Comparison of ENCODE assay signal across 9 cellular contexts in the genomic region with DNA sequence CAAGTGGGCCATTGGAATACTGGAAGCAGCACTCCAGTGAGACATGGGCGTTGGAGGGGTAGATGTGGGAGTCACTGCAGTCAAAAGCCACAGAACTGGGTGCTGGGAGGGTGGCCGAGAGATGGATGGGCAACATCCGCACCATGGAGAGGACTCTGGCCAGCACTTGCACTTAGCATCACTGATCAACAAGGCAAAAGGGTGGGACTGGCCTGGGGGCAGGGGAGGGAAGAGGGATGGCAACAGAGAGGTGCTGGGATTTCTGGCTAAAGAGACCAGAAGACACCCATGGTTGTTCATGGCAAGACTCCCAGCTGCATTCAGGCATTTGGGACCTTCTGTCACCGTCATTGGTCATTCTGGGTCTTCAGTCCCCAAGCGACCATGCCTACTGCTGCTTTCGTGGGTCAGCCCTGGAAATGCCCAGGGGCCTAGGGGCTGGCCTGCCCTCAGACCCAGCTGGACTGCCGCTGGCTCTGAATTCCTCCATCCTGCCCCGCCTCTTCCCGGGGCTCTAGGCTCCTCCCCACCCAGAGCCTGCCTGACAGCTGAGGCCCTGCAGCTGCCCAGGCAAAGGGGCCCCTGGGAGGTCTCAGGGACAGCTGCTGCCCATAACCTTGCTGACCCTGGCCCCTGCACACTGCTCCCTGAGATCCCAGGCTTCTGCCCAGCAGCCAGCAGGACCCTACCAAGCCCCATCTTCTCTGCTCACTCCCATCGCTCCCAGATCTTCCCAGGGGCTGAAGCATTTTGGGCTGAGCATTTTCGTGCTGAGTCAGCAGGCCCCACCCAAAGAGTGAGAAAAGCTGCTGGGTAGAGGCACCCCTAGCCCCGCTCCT. TPM values are rescaled to one million over a fixed set of nuclear protein-coding genes. Genes with fewer than 3 reads are reported as not detected.
DNase-seq lines count a peak whose midpoint lies in the region; ATAC-seq and TF ChIP-seq lines count a peak whose summit lies in the region.
"Had no signal": no experiment of that assay in that cellular context is flagged by ENCODE, and none has a peak within 500 bp of the region (broad histone marks: within the 10 kb centered on the region; RNA-seq: fewer than 3 reads in every experiment).

No MANE protein-coding gene starts in this region.

- no peak for DNase-seq in Panc1 (ENCODE audit: low read depth, low spot score)
- no peak for DNase-seq in mesothelial cell of epicardium (ENCODE audit: low spot score in 2 of 2, unreplicated experiment in 2 of 2)
- DNase-seq in upper lobe of left lung = peak in 1 of 2 donors; percentile 77
- DNase-seq in tibial nerve (ENCODE audit: low spot score in 2 of 2) = no peak
- DNase-seq: brain microvascular endothelial cell had no signal

- intact Hi-C loops in Panc1 (cut with micrococcal nuclease; ENCODE audit: unreplicated experiment) = no loop called here

- H3K27ac Mint-ChIP-seq in mesothelial cell of epicardium = peak overlapping the region; percentile 91
- H3K27ac Mint-ChIP-seq: IgD-negative memory B cell had no signal

- H3K27me3 Mint-ChIP-seq in mesothelial cell of epicardium (ENCODE audit: low read depth) = no peaks in the 10 kb centered on the region
- H3K27me3 Mint-ChIP-seq: IgD-negative memory B cell had no signal

- peaks cover 19% of the 10 kb centered on the region for H3K4me1 Mint-ChIP-seq in mesothelial cell of epicardium

- no peaks in the 10 kb centered on the region for H3K9me3 Mint-ChIP-seq in mesothelial cell of epicardium
- H3K9me3 Mint-ChIP-seq: IgD-negative memory B cell had no signal

- H3K4me3 ChIP-seq in Panc1 (ENCODE audit: low read depth in 2 of 2, low read length in 2 of 2) = no peak overlapping the region
- no peak overlapping the region for H3K4me3 ChIP-seq in upper lobe of left lung
- H3K4me3 ChIP-seq in tibial nerve = no peak overlapping the region

- H3K4me1 ChIP-seq in Panc1 (ENCODE audit: control insufficient read depth, insufficient read depth, low read length) (no peaks in the 10 kb centered on the region), upper lobe of left lung (peaks cover 12 to 35% (median 18%) of the 10 kb centered on the region in 4 donors), tibial nerve (peaks cover 0 to 44% (median 20%) of the 10 kb centered on the region in 4 donors)

- no peak overlapping the region for H3K27ac ChIP-seq in Panc1 (ENCODE audit: low read length)
- peak overlapping the region; percentile 27 to 40 (median 36) for H3K27ac ChIP-seq in upper lobe of left lung
- H3K27ac ChIP-seq in tibial nerve = peak overlapping the region in 1 of 4 donors; percentile 37
- H3K27ac ChIP-seq: brain microvascular endothelial cell had no signal

- in situ Hi-C loops in Panc1 (cut with HindIII; ENCODE audit: low pct_unique_long_range_greater_than_20kb, low sequenced_read_pairs) = no loop called here

- no peaks in the 10 kb centered on the region for H3K36me3 ChIP-seq in Panc1 (ENCODE audit: control insufficient read depth, insufficient read depth, low read length)
- H3K36me3 ChIP-seq in upper lobe of left lung = peaks cover 0 to 17% (median 4%) of the 10 kb centered on the region in 4 donors
- peaks cover 0 to 14% (median 0%) of the 10 kb centered on the region in 3 donors for H3K36me3 ChIP-seq in tibial nerve
- H3K36me3 ChIP-seq: brain microvascular endothelial cell had no signal

- no TSS peak for BruUV-seq in Panc1 (replicated peaks; lab: Mats Ljungman, UMichigan)

- ATAC-seq in Panc1 (peak; percentile 34; the same call in 1 of the 2 replicates), esophagus mucosa (peak; percentile 14), upper lobe of left lung (ENCODE audit: low FRiP score in 2 of 2) (peak; percentile 27 to 48), GM21390 (IDR thresholded peaks at IDR 0.05; ENCODE audit: unreplicated experiment) (no peak), GM21717 (IDR thresholded peaks at IDR 0.05; ENCODE audit: unreplicated experiment) (no peak)

- H3K27me3 ChIP-seq in Panc1 (ENCODE audit: control insufficient read depth, insufficient read depth, low read length) (no peaks in the 10 kb centered on the region), upper lobe of left lung (no peaks in the 10 kb centered on the region), tibial nerve (no peaks in the 10 kb centered on the region)
- H3K27me3 ChIP-seq: brain microvascular endothelial cell had no signal

- no peak overlapping the region for H3K4me3 Mint-ChIP-seq in mesothelial cell of epicardium
- H3K4me3 Mint-ChIP-seq: IgD-negative memory B cell had no signal

- no peaks in the 10 kb centered on the region for H3K36me3 Mint-ChIP-seq in mesothelial cell of epicardium

- TF ChIP-seq EP300 in upper lobe of left lung (IDR thresholded peaks at IDR 0.05) = no peak
- no peak for TF ChIP-seq EP300 in tibial nerve (IDR thresholded peaks at IDR 0.05)

- TF ChIP-seq CTCF in Panc1 (IDR thresholded peaks at IDR 0.05) (no peak), mesothelial cell of epicardium (IDR thresholded peaks at IDR 0.05; ENCODE audit: unreplicated experiment) (no peak), upper lobe of left lung (IDR thresholded peaks at IDR 0.05) (no peak), tibial nerve (IDR thresholded peaks at IDR 0.05) (no peak)

- POLR2A ChIA-PET in Panc1 (lab: Charles Lee) = interaction anchor here (0.6 kb wide), 1 partner anchor 526 kb away, joined by 12 read pairs; no protein-coding TSS in a partner anchor

- CTCF ChIA-PET in Panc1 (lab: Charles Lee) = no interaction called here

- H3K9me3 ChIP-seq in Panc1 (ENCODE audit: control insufficient read depth, insufficient read depth, low read depth, low read length) (no peaks in the 10 kb centered on the region), upper lobe of left lung (no peaks in the 10 kb centered on the region), tibial nerve (no peaks in the 10 kb centered on the region)

- 61 to 66% methylated on average over 7 to 12 of the region's 12 CpGs for WGBS in upper lobe of left lung, 2 donors
- WGBS in tibial nerve, 2 donors = 48 to 67% methylated on average over 7 to 12 of the region's 12 CpGs

- TF ChIP-seq POLR2A in upper lobe of left lung (IDR thresholded peaks at IDR 0.05) (no peak), tibial nerve (IDR thresholded peaks at IDR 0.05) (no peak)

RNA-seq across cellular contexts. Expression of gene CDC42EP2, which starts 13.0 kb away (rescaled TPM):
- total RNA-seq in Panc1 (2021; ENCODE audit: unreplicated experiment) (8.1 TPM), esophagus mucosa (0.92 TPM), mesothelial cell of epicardium (10.9 to 12.3 TPM (median 11.7 TPM) in 3 replicates), upper lobe of left lung (10 to 100 TPM in 5 of 6 donors, 1 to 10 TPM in 1; 7.7 to 45.2 (median 14.6) TPM), tibial nerve (10 to 100 TPM; 10.4 to 39.6 (median 24.9) TPM)
- polyA plus RNA-seq in Panc1 (2012; ENCODE audit: insufficient read length) = 8.7 TPM
- polyA plus RNA-seq: IgD-negative memory B cell had no signal

RNA-seq across cellular contexts. Expression of gene DPF2, which starts 31.9 kb away (rescaled TPM):
- total RNA-seq in Panc1 (2021; ENCODE audit: unreplicated experiment) (97.0 TPM), esophagus mucosa (30.4 TPM), mesothelial cell of epicardium (80.1 to 85.3 TPM (median 81.3 TPM) in 3 replicates), upper lobe of left lung (10 to 100 TPM; 32.1 to 68.1 (median 54.7) TPM), tibial nerve (10 to 100 TPM; 44.7 to 47.6 (median 46.2) TPM)
- polyA plus RNA-seq in Panc1 (2012; ENCODE audit: insufficient read length) = 58.8 TPM

RNA-seq across cellular contexts. Expression of gene POLA2, which starts 39.9 kb away (rescaled TPM):
- total RNA-seq in Panc1 (2021; ENCODE audit: unreplicated experiment) (39.0 TPM), esophagus mucosa (11.2 TPM), mesothelial cell of epicardium (14.1 to 16.1 TPM (median 14.6 TPM) in 3 replicates), upper lobe of left lung (10 to 100 TPM in 3 of 6 donors, 1 to 10 TPM in 3; 6.0 to 19.9 (median 8.7) TPM), tibial nerve (10 to 100 TPM in 2 of 4 donors, 1 to 10 TPM in 2; 3.5 to 13.5 (median 10.0) TPM)
- 31.1 TPM for polyA plus RNA-seq in Panc1 (2012; ENCODE audit: insufficient read length)

RNA-seq across cellular contexts. Expression of gene TIGD3, which starts 52.8 kb away (rescaled TPM):
- total RNA-seq in Panc1 (2021; ENCODE audit: unreplicated experiment) = 2.4 TPM
- 1.6 TPM for polyA plus RNA-seq in Panc1 (2012; ENCODE audit: insufficient read length)
- 0.16 TPM for total RNA-seq in esophagus mucosa
- 0.49 to 0.75 TPM (median 0.60 TPM) in 3 replicates for total RNA-seq in mesothelial cell of epicardium
- total RNA-seq in upper lobe of left lung = under 1 TPM in 4 of 6 donors, not detected in 2; 0.15 to 0.51 (median 0.35) TPM
- under 1 TPM in 2 of 4 donors, not detected in 2; 0.30 to 0.59 TPM for total RNA-seq in tibial nerve

Comparison
In these comparisons a context has a peak if more than half of its experiments do, and no peak if none do; other contexts are left out.
1. ATAC-seq: peak in Panc1 (single experiment), esophagus mucosa (single experiment) and upper lobe of left lung (2 of 2); none in GM21390 (single experiment) and GM21717 (single experiment).